In the genomic region with DNA sequence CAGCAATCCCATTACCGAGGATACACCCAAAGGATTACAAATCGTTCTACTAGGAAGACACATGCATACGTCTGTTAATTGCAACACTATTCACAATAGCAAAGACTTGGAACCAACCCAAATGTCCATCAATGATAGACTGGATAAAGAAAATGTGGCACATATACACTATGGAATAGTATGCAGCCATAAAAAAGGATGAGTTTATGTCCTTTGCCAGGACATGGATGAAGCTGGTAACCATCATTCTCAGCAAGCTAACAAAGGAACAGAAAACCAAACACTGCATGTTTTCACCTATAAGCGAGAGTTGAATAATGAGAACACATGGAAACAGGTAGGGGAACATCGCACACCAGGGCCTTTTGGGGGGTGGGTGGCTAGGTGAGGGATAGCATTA, we compare ENCODE assay signal across 7 cellular contexts.
A peak's percentile ranks its signal among the peaks of the same experiment; 100 is the strongest.
DNase-seq lines count a peak whose midpoint lies in the region; ATAC-seq, FAIRE-seq and TF ChIP-seq lines count a peak whose summit lies in the region.
"Not testable (repeated sequence)": the region's sequence is repeated elsewhere in the genome, so short reads cannot be mapped to it uniquely, and the experiment has no call there.

No MANE protein-coding gene starts in this region.

- H4K91ac ChIP-seq in H1 (replicated peaks; ENCODE audit: insufficient read length, low read length), result not testable (repeated sequence)

- TF ChIP-seq EP300 in A549 (IDR thresholded peaks at IDR 0.05); K562 (IDR thresholded peaks at IDR 0.05; ENCODE audit: low read length); H1 (IDR thresholded peaks at IDR 0.05; ENCODE audit: borderline replicate concordance in 1 of 2, low read depth in 2 of 2, low read length in 2 of 2): not testable (repeated sequence)

- H4K8ac ChIP-seq in H1 (ENCODE audit: extremely low read depth, insufficient read depth, low read length), result not testable (repeated sequence)

- dilution Hi-C loops in keratinocyte (cut with MboI; ENCODE audit: extremely low pct_ligation_motif_present, low sequenced_read_pairs), result not testable (repeated sequence)

- not testable (repeated sequence) for H3K4ac ChIP-seq in H1 (replicated peaks; ENCODE audit: insufficient read length, low read depth, low read length)

- not testable (repeated sequence) for TF ChIP-seq RAD21 in A549 (conservative IDR thresholded peaks at IDR 0.05 in 1 of 2, IDR thresholded peaks at IDR 0.05 in 1 of 2); K562 (CRISPR knock-in tag; conservative IDR thresholded peaks at IDR 0.05 in 1 of 2, IDR thresholded peaks at IDR 0.05 in 1 of 2); H1 (IDR thresholded peaks at IDR 0.05 in 1 of 2, conservative IDR thresholded peaks at IDR 0.05 in 1 of 2; ENCODE audit: low read depth in 2 of 2, low read length in 2 of 2)

- H3K14ac ChIP-seq in H1 (ENCODE audit: insufficient read length), result not testable (repeated sequence)

- DNase-seq in A549 (ENCODE audit: low read depth in 1 of 2, low spot score in 1 of 2); GM18507 (ENCODE audit: extremely low spot score, insufficient read length, low read depth); PC-3; RWPE2 (ENCODE audit: low spot score); K562 (ENCODE audit: extremely low read depth in 1 of 4, low spot score in 3 of 4); H1 (ENCODE audit: low read depth in 1 of 2, low spot score in 2 of 2); keratinocyte (ENCODE audit: low read depth, low spot score): not testable (repeated sequence)

- not testable (repeated sequence) for H2AFZ ChIP-seq in PC-3 (ENCODE audit: low read length); K562 (ENCODE audit: low read depth, low read length); H1 (ENCODE audit: low read length); keratinocyte (ENCODE audit: control insufficient read depth, low read length)

- BruUV-seq in PC-3 (replicated peaks; lab: Mats Ljungman, UMichigan); K562 (replicated peaks; lab: Mats Ljungman, UMichigan): not testable (repeated sequence)

- TF ChIP-seq POLR2A in A549 (IDR thresholded peaks at IDR 0.05; ENCODE audit: low read length); K562 (conservative IDR thresholded peaks at IDR 0.05); H1 (IDR thresholded peaks at IDR 0.05; ENCODE audit: control extremely low read depth in 1 of 2, low read depth in 2 of 2, low read length in 2 of 2): not testable (repeated sequence)

- H3K27me3 ChIP-seq in PC-3 (ENCODE audit: low read length); RWPE2 (ENCODE audit: insufficient read depth, poor library complexity, severe bottlenecking); K562 (ENCODE audit: control insufficient read depth in 2 of 2, insufficient read depth in 2 of 2, low read length in 2 of 2); H1 (replicated peaks in 1 of 4; ENCODE audit: control insufficient read depth in 3 of 4, extremely low read depth in 1 of 4, insufficient read depth in 3 of 4, low read length in 3 of 4); keratinocyte (ENCODE audit: control insufficient read depth, extremely low read depth, insufficient read depth, low read length): not testable (repeated sequence)

- POLR2A ChIA-PET in A549 (lab: Yijun Ruan, JAX); PC-3 (lab: Charles Lee; ENCODE audit: unreplicated experiment); K562 (lab: Yijun Ruan, JAX); H1 (lab: Charles Lee; ENCODE audit: partially characterized antibody): not testable (repeated sequence)

- ATAC-seq in A549; PC-3; RWPE2 (ENCODE audit: low read depth); K562: not testable (repeated sequence)

- H2BK120ac ChIP-seq in H1 (replicated peaks; ENCODE audit: low read depth, low read length), result not testable (repeated sequence)

- H2AK5ac ChIP-seq in H1 (ENCODE audit: low read depth, low read length), result not testable (repeated sequence)

- peaks cover 12% of the 10 kb centered on the region; the same call in 2 of the 3 replicates for H3K4me1 ChIP-seq in A549
- peaks cover 35% of the 10 kb centered on the region for H3K4me1 ChIP-seq in PC-3 (ENCODE audit: insufficient read depth, low read length)
- H3K4me1 ChIP-seq in RWPE2 (ENCODE audit: insufficient read depth, poor library complexity, severe bottlenecking), result peaks cover 17% of the 10 kb centered on the region
- not testable (repeated sequence) for H3K4me1 ChIP-seq in K562 (replicated peaks in 1 of 2; ENCODE audit: control insufficient read depth in 2 of 2, insufficient read depth in 2 of 2, low read length in 2 of 2); H1 (replicated peaks in 1 of 4; ENCODE audit: control insufficient read depth in 3 of 4, insufficient read depth in 4 of 4, low read length in 3 of 4)
- peaks cover 12% of the 10 kb centered on the region for H3K4me1 ChIP-seq in keratinocyte (ENCODE audit: control insufficient read depth, extremely low read depth, insufficient read depth, low read length)

- CTCF ChIA-PET in A549 (lab: Yijun Ruan, JAX); PC-3 (lab: Charles Lee); K562 (lab: Yijun Ruan, JAX; ENCODE audit: low intra/inter-chr PET ratio); H1 (lab: Charles Lee; ENCODE audit: partially characterized antibody): not testable (repeated sequence)

- H2BK12ac ChIP-seq in H1 (ENCODE audit: low read depth, low read length), result not testable (repeated sequence)

- TF ChIP-seq CTCF in A549 (IDR thresholded peaks at IDR 0.05); PC-3 (conservative IDR thresholded peaks at IDR 0.05; ENCODE audit: low read depth, low read length); RWPE2 (IDR thresholded peaks at IDR 0.05; ENCODE audit: poor library complexity, severe bottlenecking); K562 (IDR thresholded peaks at IDR 0.05 in 2 of 3, conservative IDR thresholded peaks at IDR 0.05 in 1 of 3; ENCODE audit: insufficient read depth in 2 of 3, low read depth in 1 of 3, low read length in 3 of 3); H1 (IDR thresholded peaks at IDR 0.05; ENCODE audit: control extremely low read depth in 1 of 3, insufficient read depth in 1 of 3, low read depth in 1 of 3, low read length in 3 of 3); keratinocyte (optimal IDR thresholded peaks at IDR 0.05 in 1 of 3, IDR thresholded peaks at IDR 0.05 in 1 of 3, conservative IDR thresholded peaks at IDR 0.05 in 1 of 3; ENCODE audit: extremely low read depth in 1 of 3, insufficient read depth in 2 of 3, low read length in 3 of 3): not testable (repeated sequence)

- FAIRE-seq in A549 (lab: Jason Lieb, UNC), result peak; percentile 67
- peak; percentile 18 for FAIRE-seq in GM18507 (lab: Jason Lieb, UNC)
- FAIRE-seq in K562 (lab: Jason Lieb, UNC); keratinocyte (lab: Jason Lieb, UNC): not testable (repeated sequence)
- FAIRE-seq in H1 (lab: Jason Lieb, UNC), result peak; percentile 36

- not testable (repeated sequence) for H2BK5ac ChIP-seq in H1 (ENCODE audit: low read depth, low read length)

- H3K18ac ChIP-seq in H1 (ENCODE audit: extremely low read depth, low read length), result not testable (repeated sequence)

- in situ Hi-C loops in K562 (cut with MboI), result not testable (repeated sequence)

- H4K20me1 ChIP-seq in PC-3 (ENCODE audit: low read length); K562 (replicated peaks; ENCODE audit: control insufficient read depth, insufficient read depth, low read length); H1 (replicated peaks in 1 of 2; ENCODE audit: control insufficient read depth in 1 of 2, insufficient read depth in 2 of 2, low read length in 2 of 2); keratinocyte (ENCODE audit: control insufficient read depth, extremely low read depth, insufficient read depth, low read length): not testable (repeated sequence)

- H3K23ac ChIP-seq in H1 (ENCODE audit: insufficient read length), result not testable (repeated sequence)

- not testable (repeated sequence) for H2BK20ac ChIP-seq in H1 (ENCODE audit: low read length)

- H3K79me1 ChIP-seq in H1 (ENCODE audit: low read depth, low read length), result not testable (repeated sequence)

- not testable (repeated sequence) for H3K23me2 ChIP-seq in H1 (ENCODE audit: low read depth, low read length)

- not testable (repeated sequence) for H2BK15ac ChIP-seq in H1 (ENCODE audit: low read length)

- H3K9ac ChIP-seq in PC-3 (ENCODE audit: low read length); K562 (ENCODE audit: insufficient read depth in 1 of 2, low read depth in 2 of 2, low read length in 2 of 2); H1 (replicated peaks in 1 of 4; ENCODE audit: extremely low read depth in 1 of 4, low read depth in 3 of 4, low read length in 3 of 4); keratinocyte (ENCODE audit: control insufficient read depth, extremely low read depth, insufficient read depth, low read length): not testable (repeated sequence)

- H3K9me3 ChIP-seq in A549; PC-3 (ENCODE audit: low read length); RWPE2 (ENCODE audit: severe bottlenecking); K562 (replicated peaks; ENCODE audit: control insufficient read depth, insufficient read depth, low read depth, low read length); H1 (ENCODE audit: insufficient read depth in 2 of 2, low read depth in 1 of 2, low read length in 1 of 2); keratinocyte (ENCODE audit: control insufficient read depth, low read depth, low read length): not testable (repeated sequence)

- not testable (repeated sequence) for H4K5ac ChIP-seq in H1 (ENCODE audit: insufficient read length, low read depth, low read length)

- H3K56ac ChIP-seq in H1 (replicated peaks; ENCODE audit: insufficient read length, low read depth, low read length), result not testable (repeated sequence)

- intact Hi-C loops in PC-3 (cut with micrococcal nuclease), result loop anchor here (5.0 to 10.0 kb wide), 3 partner anchors 46 to 132 kb away; no protein-coding TSS in a partner anchor
- intact Hi-C loops in K562 (cut with micrococcal nuclease), result not testable (repeated sequence)

- H3K79me2 ChIP-seq in PC-3 (ENCODE audit: low read length); K562 (ENCODE audit: control insufficient read depth, insufficient read depth, low read length); H1 (ENCODE audit: control insufficient read depth in 1 of 2, insufficient read depth in 2 of 2, low read length in 2 of 2); keratinocyte (ENCODE audit: control insufficient read depth, insufficient read depth, low read length): not testable (repeated sequence)

- not testable (repeated sequence) for H3K9me2 ChIP-seq in PC-3 (replicated peaks; ENCODE audit: low read length)

- H3K27ac ChIP-seq in A549, result peak overlapping the region; percentile 45 to 66; a peak in 5 of 6 replicates
- peak overlapping the region; percentile 74 for H3K27ac ChIP-seq in PC-3 (ENCODE audit: low read length)
- H3K27ac ChIP-seq in RWPE2 (ENCODE audit: poor library complexity, severe bottlenecking), result peak overlapping the region; percentile 59
- not testable (repeated sequence) for H3K27ac ChIP-seq in K562 (ENCODE audit: extremely low read depth, low read depth, low read length); H1 (ENCODE audit: low read depth, low read length)
- H3K27ac ChIP-seq in keratinocyte (ENCODE audit: control insufficient read depth, insufficient read depth, low read length), result peak overlapping the region; percentile 6

- not testable (repeated sequence) for H3K4me3 ChIP-seq in A549; PC-3 (ENCODE audit: low read length); RWPE2 (ENCODE audit: severe bottlenecking); K562; H1 (ENCODE audit: extremely low read depth in 1 of 4, insufficient read depth in 2 of 4, low read depth in 3 of 4, low read length in 4 of 4); keratinocyte (ENCODE audit: control insufficient read depth in 2 of 3, extremely low read depth in 1 of 3, insufficient read depth in 2 of 3, low read depth in 1 of 3, low read length in 3 of 3)

- H3K4me2 ChIP-seq in A549, result peak overlapping the region; percentile 62
- H3K4me2 ChIP-seq in PC-3 (ENCODE audit: low read length), result peak overlapping the region; percentile 55
- not testable (repeated sequence) for H3K4me2 ChIP-seq in K562 (ENCODE audit: insufficient read depth, low read length); H1 (ENCODE audit: insufficient read depth in 1 of 2, low read depth in 2 of 2, low read length in 2 of 2); keratinocyte (ENCODE audit: control insufficient read depth, extremely low read depth, insufficient read depth, low read depth, low read length)

- H3K9me1 ChIP-seq in K562 (ENCODE audit: control insufficient read depth, insufficient read depth, low read length); keratinocyte (ENCODE audit: control insufficient read depth, extremely low read depth, insufficient read depth, low read length): not testable (repeated sequence)

- not testable (repeated sequence) for H3K36me3 ChIP-seq in PC-3 (ENCODE audit: low read depth, low read length); RWPE2 (ENCODE audit: low read depth); K562 (ENCODE audit: control insufficient read depth, insufficient read depth, low read length); H1 (ENCODE audit: control insufficient read depth in 2 of 4, insufficient read depth in 4 of 4, low read length in 3 of 4); keratinocyte (ENCODE audit: control insufficient read depth in 2 of 2, extremely low read depth in 1 of 2, insufficient read depth in 2 of 2, low read length in 2 of 2)

- H3F3A ChIP-seq in PC-3 (ENCODE audit: low read length, unreplicated experiment), result not testable (repeated sequence)

- 59% methylated on average over 5 of the region's 5 CpGs for WGBS in A549 (ENCODE audit: missing lambda C conversion rate)
- WGBS in K562 (ENCODE audit: insufficient coverage, low coverage, missing lambda C conversion rate), result 7% methylated on average over 5 of the region's 5 CpGs
- WGBS in H1 (ENCODE audit: extremely low coverage in 1 of 2, insufficient coverage in 1 of 2, insufficient read length in 1 of 2, insufficient replicate concordance in 2 of 2, low coverage in 1 of 2, low lambda C conversion rate in 2 of 2, missing lambda C conversion rate in 1 of 2), 2 experiments, result 88% methylated on average over 5 of the region's 5 CpGs; no CpG with 5 or more reads in 1 of the 2 experiments
